25 cellular contexts compared by ENCODE assay signal in genomic region chr1:180092931-180093650, GRCh38.
A peak's percentile ranks its signal among the peaks of the same experiment; 100 is the strongest.
DNase-seq lines count a peak whose midpoint lies in the region; ATAC-seq, FAIRE-seq and TF ChIP-seq lines count a peak whose summit lies in the region.
"Had no signal": no experiment of that assay in that cellular context is flagged by ENCODE, and none has a peak within 500 bp of the region (broad histone marks: within the 10 kb centered on the region; RNA-seq: fewer than 3 reads in every experiment).

No MANE protein-coding gene starts in this region.

- POLR2A ChIA-PET in CD4-positive, alpha-beta T cell (lab: Charles Lee), result no interaction called here

- H3K36me3 Mint-ChIP-seq in CD4-positive, alpha-beta T cell (ENCODE audit: low read depth), result peaks cover 90% of the 10 kb centered on the region

- H3K9me3 ChIP-seq in CD4-positive, alpha-beta T cell (ENCODE audit: control insufficient read depth, low read length), result no peaks in the 10 kb centered on the region
- H3K9me3 ChIP-seq: body of pancreas, esophagus squamous epithelium, SJCRH30 had no signal

- CTCF ChIA-PET in CD4-positive, alpha-beta T cell (lab: Charles Lee), result no interaction called here

- intact Hi-C loops in CD4-positive, alpha-beta T cell (cut with DNase I, micrococcal nuclease), result loop anchor here in 1 of 2 experiments (5.0 kb wide), 1 partner anchor 71 kb away; no protein-coding TSS in a partner anchor

- no peak for ATAC-seq in CD4-positive, alpha-beta T cell (ENCODE audit: poor library complexity)
- no peak for ATAC-seq in HG03520 (IDR thresholded peaks at IDR 0.05; ENCODE audit: unreplicated experiment)
- no peak for ATAC-seq in HG03354 (IDR thresholded peaks at IDR 0.05; ENCODE audit: poor library complexity, severe bottlenecking, unreplicated experiment)
- ATAC-seq: body of pancreas had no signal

- H3K27ac Mint-ChIP-seq in CD4-positive, alpha-beta T cell, result peak overlapping the region; percentile 61
- H3K27ac Mint-ChIP-seq: activated T-helper 2 cell treated with anti-CD3 and anti-CD28 coated beads, Interferon-gamma antibody, Interleukin-2, Interleukin-4, amounts not matched to agents 10 μg/mL and 5 μg/mL and 100 μg/mL, durations not matched to agents 14 hours and 24 hours and 36 hours had no signal

- H3K4me1 Mint-ChIP-seq in CD4-positive, alpha-beta T cell (ENCODE audit: low read depth), result no peaks in the 10 kb centered on the region

- H3K36me3 ChIP-seq in bronchial epithelial cell (ENCODE audit: control insufficient read depth, insufficient read depth, low read length), result peaks cover 8% of the 10 kb centered on the region

- H3K27me3 Mint-ChIP-seq in CD4-positive, alpha-beta T cell, result no peaks in the 10 kb centered on the region
- H3K27me3 Mint-ChIP-seq: CD4-positive, alpha-beta memory T cell; stimulated activated naive CD8-positive, alpha-beta T cell treated with anti-CD3 and anti-CD28 coated beads, Interleukin-15, Interleukin-2, amounts not matched to agents 100 ng/mL and 50 ng/mL, for 24 hours had no signal

- peak; percentile 43 for FAIRE-seq in bronchial epithelial cell (lab: Jason Lieb, UNC)
- FAIRE-seq: colon had no signal

- H3K27me3 ChIP-seq in CD4-positive, alpha-beta T cell (ENCODE audit: control insufficient read depth, insufficient read depth, low read length), result no peaks in the 10 kb centered on the region
- H3K27me3 ChIP-seq in bronchial epithelial cell (ENCODE audit: control insufficient read depth, insufficient read depth, low read length), result no peaks in the 10 kb centered on the region
- H3K27me3 ChIP-seq: body of pancreas, esophagus squamous epithelium, SJCRH30 had no signal

- H3K4me3 ChIP-seq in bronchial epithelial cell (ENCODE audit: low read depth, low read length), result no peak overlapping the region
- H3K4me3 ChIP-seq: body of pancreas, esophagus squamous epithelium, SJCRH30 had no signal

- H3K27ac ChIP-seq in CD4-positive, alpha-beta T cell (ENCODE audit: low read depth, low read length), result no peak overlapping the region
- H3K27ac ChIP-seq: body of pancreas, esophagus squamous epithelium, SJCRH30 had no signal

- H3K9me3 Mint-ChIP-seq in CD4-positive, alpha-beta T cell, result no peaks in the 10 kb centered on the region
- H3K9me3 Mint-ChIP-seq: activated T-helper 2 cell treated with anti-CD3 and anti-CD28 coated beads, Interferon-gamma antibody, Interleukin-2, Interleukin-4, amounts not matched to agents 10 μg/mL and 5 μg/mL and 100 μg/mL, durations not matched to agents 14 hours and 24 hours and 36 hours; CD4-positive, alpha-beta memory T cell; stimulated activated naive CD8-positive, alpha-beta T cell treated with anti-CD3 and anti-CD28 coated beads, Interleukin-15, Interleukin-2, amounts not matched to agents 100 ng/mL and 50 ng/mL, for 24 hours had no signal

- in situ Hi-C loops in ACHN (cut with HindIII; ENCODE audit: low pct_ligation_motif_present, low pct_unique_long_range_greater_than_20kb, low sequenced_read_pairs), result no loop called here

- no peak for TF ChIP-seq CTCF in CD4-positive, alpha-beta T cell (IDR thresholded peaks at IDR 0.05)
- no peak for TF ChIP-seq CTCF in bronchial epithelial cell (IDR thresholded peaks at IDR 0.05; ENCODE audit: insufficient read depth, low read length, severe bottlenecking)

- H3K4me3 Mint-ChIP-seq in CD4-positive, alpha-beta T cell, result no peak overlapping the region
- H3K4me3 Mint-ChIP-seq: CD4-positive, alpha-beta memory T cell; stimulated activated naive CD8-positive, alpha-beta T cell treated with anti-CD3 and anti-CD28 coated beads, Interleukin-15, Interleukin-2, amounts not matched to agents 100 ng/mL and 50 ng/mL, for 24 hours had no signal

- DNase-seq in CD4-positive, alpha-beta T cell, result no peak
- peak; percentile 47 for DNase-seq in EH (ENCODE audit: low read depth)
- DNase-seq in bronchial epithelial cell (ENCODE audit: low read depth), result peak; percentile 34
- DNase-seq in iris pigment epithelial cell (ENCODE audit: low read depth), result peak; percentile 54
- DNase-seq in ACHN, result no peak
- DNase-seq in DMS 273 (lab: John Stamatoyannopoulos, UW; ENCODE audit: unreplicated experiment), result no peak
- DNase-seq: activated CD4-positive, alpha-beta T cell treated with anti-CD3 and anti-CD28 coated beads, Interleukin-2, amount 50 U/mL, for 1 hour; body of pancreas; CD4-positive, alpha-beta memory T cell; esophagus squamous epithelium; HCEC 1CT; hippocampal formation; KG1; mesendoderm; NCI-H1417; NCI-H2029 treated with DMSO at 0.1 percent for 48 hours; NCI-H82; nucleus accumbens; SJCRH30; T1000 had no signal

Comparison
In these comparisons a context has a peak if more than half of its experiments do, and no peak if none do; other contexts are left out.
1. DNase-seq: peak in EH (single experiment), bronchial epithelial cell (single experiment) and iris pigment epithelial cell (single experiment); none in CD4-positive, alpha-beta T cell (0 of 10), ACHN (single experiment) and DMS 273 (single experiment).